In the genomic region with DNA sequence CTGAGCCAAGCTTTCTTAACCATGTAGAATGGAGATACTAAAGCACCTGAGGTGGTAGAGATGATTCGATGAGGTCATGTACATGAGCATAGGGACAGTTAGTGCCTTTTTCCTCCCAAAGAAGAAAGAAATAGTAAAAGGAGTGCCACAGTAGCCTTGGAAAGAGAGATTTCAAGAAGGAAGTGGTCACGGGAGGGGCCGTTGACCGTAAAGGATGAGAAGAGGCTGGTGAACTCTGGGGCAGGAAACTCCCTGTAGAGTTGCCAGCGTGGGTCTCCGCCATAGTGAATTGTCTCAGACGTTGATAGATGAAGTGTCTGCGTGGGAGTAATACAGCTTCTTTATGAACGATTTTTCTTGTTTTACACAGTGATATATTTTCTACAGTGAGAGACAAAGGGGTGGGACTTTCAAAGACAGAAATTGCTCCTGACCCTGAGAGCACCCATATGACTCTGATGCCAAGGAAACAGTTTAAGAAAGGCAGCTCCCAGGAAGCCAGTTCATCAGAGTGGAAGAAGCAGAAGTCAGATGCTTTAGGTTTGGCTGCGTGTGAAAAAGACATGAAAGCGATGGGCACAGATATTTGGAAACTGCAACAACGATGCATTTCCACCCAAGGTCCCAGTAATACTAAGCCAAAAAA, we compare ENCODE assay signal across 8 cellular contexts. TPM values are rescaled to one million over a fixed set of nuclear protein-coding genes. Genes with fewer than 3 reads are reported as not detected.
DNase-seq lines count a peak whose midpoint lies in the region; ATAC-seq lines count a peak whose summit lies in the region.

No MANE protein-coding gene starts in this region.

- intact Hi-C loops in left ventricle myocardium superior (cut with micrococcal nuclease): no loop called here

- ATAC-seq in GM19025 (IDR thresholded peaks at IDR 0.05; ENCODE audit: low read depth, unreplicated experiment): peak; percentile 80
- ATAC-seq in HG03565 (IDR thresholded peaks at IDR 0.05; ENCODE audit: unreplicated experiment): peak; percentile 61
- ATAC-seq in left ventricle myocardium superior: peak; percentile 48

- DNase-seq in activated T-cell treated with anti-CD3 and anti-CD28 coated beads for 1 hour (ENCODE audit: low read depth): peak; percentile 28
- peak; percentile 44 for DNase-seq in left ventricle myocardium superior
- DNase-seq in stimulated activated CD4-positive, alpha-beta T cell treated with anti-CD3 and anti-CD28 coated beads, TNF-alpha, amount 100 ng/mL, for 4 hours (ENCODE audit: low read depth in 3 of 3): peak in 2 of 3 experiments; percentile 34 to 47
- DNase-seq in HUDEP-2 (lab: John Stamatoyannopoulos, UW; ENCODE audit: unreplicated experiment in 76 of 76): no peak
- no peak for DNase-seq in SHP77 (lab: John Stamatoyannopoulos, UW)
- DNase-seq in RPMI8226: no peak

RNA-seq across cellular contexts. Expression of gene UGCG, which starts 41.3 kb away (rescaled TPM):
- 13.5 TPM for total RNA-seq in left ventricle myocardium superior

Comparison
In these comparisons a context has a peak if more than half of its experiments do, and no peak if none do; other contexts are left out.
1. DNase-seq: peak in activated T-cell treated with anti-CD3 and anti-CD28 coated beads for 1 hour (single experiment), left ventricle myocardium superior (single experiment) and stimulated activated CD4-positive, alpha-beta T cell treated with anti-CD3 and anti-CD28 coated beads, TNF-alpha, amount 100 ng/mL, for 4 hours (2 of 3); none in HUDEP-2 (0 of 76), SHP77 (0 of 2) and RPMI8226 (single experiment).
2. Peak in every context shown above with its lines, with median percentiles within 50 percentile points of each other: ATAC-seq.